ENCODE assay signal across 8 cellular contexts in the genomic region with DNA sequence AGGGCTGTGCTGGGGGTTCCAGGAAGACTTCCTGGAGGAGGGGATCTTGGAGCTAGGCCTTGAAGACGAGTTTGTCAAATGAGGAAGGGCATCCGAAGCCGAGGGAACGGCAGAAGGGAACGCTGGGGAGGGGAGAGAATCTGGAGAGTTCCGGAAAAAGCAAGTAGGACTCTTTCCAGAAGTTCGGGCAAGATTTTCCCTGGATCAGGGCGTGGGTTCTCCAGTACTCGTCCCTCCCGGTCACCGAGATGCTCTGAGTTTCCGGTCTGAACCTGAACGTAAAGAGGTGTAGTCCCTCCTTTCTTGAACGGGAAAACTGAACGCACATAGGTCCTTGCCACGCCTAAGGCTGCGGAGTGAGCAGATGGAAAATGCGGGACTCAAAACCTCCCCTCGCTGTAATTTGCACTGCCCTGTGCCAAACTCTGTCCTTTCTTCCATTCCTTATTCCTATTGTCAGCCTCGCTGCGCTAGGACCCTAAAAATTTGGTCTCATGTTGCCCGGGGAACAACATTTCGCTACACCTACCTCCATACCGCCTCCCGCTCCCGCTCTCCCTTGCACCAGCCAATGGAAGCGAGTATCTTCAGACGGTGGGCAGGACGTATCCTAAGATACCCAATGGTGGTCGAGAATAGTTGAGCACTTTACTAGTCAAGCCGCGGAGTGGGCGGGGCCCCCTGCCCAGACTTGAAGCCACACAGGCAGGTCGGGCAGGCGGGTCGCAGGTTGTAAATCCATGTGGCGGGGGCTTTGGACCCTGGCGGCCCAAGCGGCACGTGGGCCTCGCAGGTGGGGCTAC. TPM values are rescaled to one million over a fixed set of nuclear protein-coding genes. Genes with fewer than 3 reads are reported as not detected.
DNase-seq lines count a peak whose midpoint lies in the region; ATAC-seq, FAIRE-seq and TF ChIP-seq lines count a peak whose summit lies in the region.

A gene with protein sequence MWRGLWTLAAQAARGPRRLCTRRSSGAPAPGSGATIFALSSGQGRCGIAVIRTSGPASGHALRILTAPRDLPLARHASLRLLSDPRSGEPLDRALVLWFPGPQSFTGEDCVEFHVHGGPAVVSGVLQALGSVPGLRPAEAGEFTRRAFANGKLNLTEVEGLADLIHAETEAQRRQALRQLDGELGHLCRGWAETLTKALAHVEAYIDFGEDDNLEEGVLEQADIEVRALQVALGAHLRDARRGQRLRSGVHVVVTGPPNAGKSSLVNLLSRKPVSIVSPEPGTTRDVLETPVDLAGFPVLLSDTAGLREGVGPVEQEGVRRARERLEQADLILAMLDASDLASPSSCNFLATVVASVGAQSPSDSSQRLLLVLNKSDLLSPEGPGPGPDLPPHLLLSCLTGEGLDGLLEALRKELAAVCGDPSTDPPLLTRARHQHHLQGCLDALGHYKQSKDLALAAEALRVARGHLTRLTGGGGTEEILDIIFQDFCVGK (plus strand): TSS at position 682 of the 803 bp plus-strand sequence. CDS start 59 bp downstream, at position 741.

- H3K4me3 ChIP-seq in astrocyte of the cerebellum (ENCODE audit: low read depth, low read length) = peak within 1 kb of the TSS; percentile 79

- FAIRE-seq in GM18507 (lab: Jason Lieb, UNC) = peak; percentile 99

- in situ Hi-C loops in astrocyte of the cerebellum (cut with HindIII; ENCODE audit: low sequenced_read_pairs) = no loop called here

- no peak for TF ChIP-seq CTCF in astrocyte of the cerebellum (IDR thresholded peaks at IDR 0.05; ENCODE audit: low read depth, low read length, missing control alignments)

- peak; percentile 95 for DNase-seq in GM18507 (ENCODE audit: extremely low spot score, insufficient read length, low read depth)
- DNase-seq in NCI-H2029 treated with DMSO at 0.1 percent for 48 hours (lab: John Stamatoyannopoulos, UW) = peak; percentile 98
- DNase-seq in T-helper 9 cell = peak; percentile 91
- DNase-seq in astrocyte of the cerebellum (ENCODE audit: low read depth) = peak; percentile 98
- DNase-seq in hepatic stellate cell (ENCODE audit: low spot score) = peak; percentile 99
- DNase-seq in renal cortical epithelial cell (ENCODE audit: low read depth) = peak; percentile 98
- DNase-seq in cortex of kidney (lab: John Stamatoyannopoulos, UW) = no peak

- peak; percentile 78 for ATAC-seq in HG02981 (IDR thresholded peaks at IDR 0.05; ENCODE audit: unreplicated experiment)

RNA-seq across cellular contexts. Expression of the gene that starts here (rescaled TPM):
- 19.6 and 22.4 TPM in 2 replicates for total RNA-seq in renal cortical epithelial cell
